Comparison of ENCODE assay signal across 8 cellular contexts in the genomic region with DNA sequence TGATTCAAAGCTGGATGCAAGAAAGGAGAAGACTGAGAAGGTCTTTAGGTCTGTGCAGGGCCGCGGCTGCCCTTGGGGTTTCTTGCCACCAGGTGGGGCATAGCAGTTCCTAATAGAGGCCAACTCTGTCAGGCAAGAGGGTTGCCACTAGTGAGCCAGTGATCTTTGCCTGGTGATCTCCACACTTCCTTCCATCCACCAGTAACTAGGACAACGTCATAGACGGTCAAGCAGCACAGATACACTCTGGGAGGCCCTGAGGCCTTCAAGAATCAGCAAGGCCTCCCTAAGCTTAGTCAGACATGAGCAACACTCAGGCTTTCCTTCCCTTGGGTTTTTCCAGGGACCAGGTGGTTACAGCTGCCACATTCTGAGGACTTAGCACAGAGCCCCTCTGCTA. TPM values are rescaled to one million over a fixed set of nuclear protein-coding genes. Genes with fewer than 3 reads are reported as not detected.
DNase-seq lines count a peak whose midpoint lies in the region; ATAC-seq, FAIRE-seq and TF ChIP-seq lines count a peak whose summit lies in the region.

No MANE protein-coding gene starts in this region.

- peak; percentile 59 for ATAC-seq in WTC11
- ATAC-seq in GM21360 (IDR thresholded peaks at IDR 0.05; ENCODE audit: unreplicated experiment), result no peak

- CTCF ChIA-PET in MCF 10A (lab: Yijun Ruan, JAX) (interaction anchor here (0.7 to 1.5 kb wide), 5 partner anchors 8 to 90 kb away, joined by 3 to 5 read pairs (median 3); no protein-coding TSS in a partner anchor), WTC11 (lab: Charles Lee) (interaction anchor here (0.5 to 4.1 kb wide), 17 partner anchors 20 to 805 kb away, joined by 3 to 20 read pairs (median 4); a partner anchor contains a TSS)

- TF ChIP-seq POLR2A in breast epithelium (IDR thresholded peaks at IDR 0.05), result no peak

- TF ChIP-seq CTCF in MCF 10A (IDR thresholded peaks at IDR 0.05; ENCODE audit: unreplicated experiment) (peak; percentile 34), breast epithelium (IDR thresholded peaks at IDR 0.05) (no peak), WTC11 (IDR thresholded peaks at IDR 0.05) (no peak), choroid plexus epithelial cell (conservative IDR thresholded peaks at IDR 0.05; ENCODE audit: low read depth, low read length) (peak; percentile 19)

- H3K27me3 Mint-ChIP-seq in MCF 10A (ENCODE audit: insufficient read depth, unreplicated experiment) (peaks cover 11% of the 10 kb centered on the region), WTC11 (ENCODE audit: low read depth) (peaks cover 7% of the 10 kb centered on the region; the same call in 1 of the 2 replicates)

- DNase-seq in MCF 10A (ENCODE audit: unreplicated experiment), result peak; percentile 54
- DNase-seq in breast epithelium (ENCODE audit: low spot score in 2 of 2), result no peak
- peak; percentile 55 for DNase-seq in WTC11 (ENCODE audit: low spot score)
- no peak for DNase-seq in choroid plexus epithelial cell (ENCODE audit: low read depth)
- DNase-seq in small intestine, result peak; percentile 43
- no peak for DNase-seq in cerebellar nuclear complex (lab: John Stamatoyannopoulos, UW)
- no peak for DNase-seq in NCI-H128 (lab: John Stamatoyannopoulos, UW; ENCODE audit: unreplicated experiment)

- H3K4me1 Mint-ChIP-seq in MCF 10A (ENCODE audit: insufficient read depth, unreplicated experiment) (peaks cover 10% of the 10 kb centered on the region), WTC11 (peaks cover 59% of the 10 kb centered on the region)

- no peak overlapping the region for H3K27ac ChIP-seq in breast epithelium
- H3K27ac ChIP-seq in small intestine (ENCODE audit: low read depth in 1 of 2, low read length in 1 of 2), result no peak overlapping the region

- no peaks in the 10 kb centered on the region for H3K9me3 Mint-ChIP-seq in MCF 10A (ENCODE audit: unreplicated experiment)
- H3K9me3 Mint-ChIP-seq in WTC11, result no peaks in the 10 kb centered on the region

- 42 to 72% (median 61%) methylated on average over 4 of the region's 4 CpGs for WGBS in small intestine, 3 donors

- intact Hi-C loops in MCF 10A (cut with micrococcal nuclease) (loop anchor here (1.0 kb wide), 1 partner anchor 109 kb away; no protein-coding TSS in a partner anchor), breast epithelium (cut with DNase I; ENCODE audit: low total_unique reads) (no loop called here)

- POLR2A ChIA-PET in MCF 10A (lab: Yijun Ruan, JAX), result interaction anchor here (0.6 to 1.2 kb wide), 2 partner anchors 27 to 29 kb away, joined by 3 to 4 read pairs; no protein-coding TSS in a partner anchor
- POLR2A ChIA-PET in WTC11 (lab: Charles Lee), result no interaction called here

- no TSS peak for BruUV-seq in MCF 10A (replicated peaks; lab: Mats Ljungman, UMichigan)

- H3K4me1 ChIP-seq in breast epithelium (peaks cover 0 to 3% of the 10 kb centered on the region in 2 donors), small intestine (ENCODE audit: control insufficient read depth in 2 of 2, insufficient read depth in 1 of 2, low read depth in 1 of 2, low read length in 1 of 2) (no peaks in the 10 kb centered on the region)

- H3K4me3 ChIP-seq in breast epithelium, result no peak overlapping the region
- no peak overlapping the region for H3K4me3 ChIP-seq in choroid plexus epithelial cell (ENCODE audit: low read depth, low read length)
- H3K4me3 ChIP-seq in small intestine (ENCODE audit: low read depth in 1 of 2, low read length in 2 of 2), result no peak overlapping the region

- H3K36me3 Mint-ChIP-seq in MCF 10A (ENCODE audit: insufficient read depth, unreplicated experiment) (no peaks in the 10 kb centered on the region), WTC11 (no peaks in the 10 kb centered on the region)

- H3K27me3 ChIP-seq in breast epithelium (no peaks in the 10 kb centered on the region), small intestine (ENCODE audit: control insufficient read depth in 2 of 2, insufficient read depth in 2 of 2, low read length in 2 of 2) (no peaks in the 10 kb centered on the region)

- H3K36me3 ChIP-seq in breast epithelium (no peaks in the 10 kb centered on the region), small intestine (ENCODE audit: control insufficient read depth in 2 of 2, insufficient read depth in 2 of 2, low read length in 2 of 2) (no peaks in the 10 kb centered on the region)

- H3K27ac Mint-ChIP-seq in MCF 10A (ENCODE audit: low read depth, unreplicated experiment), result no peak overlapping the region
- H3K27ac Mint-ChIP-seq in WTC11, result no peak overlapping the region

- H3K9me3 ChIP-seq in breast epithelium, result no peaks in the 10 kb centered on the region
- no peaks in the 10 kb centered on the region for H3K9me3 ChIP-seq in small intestine (ENCODE audit: control insufficient read depth, low read depth)

- FAIRE-seq in small intestine (lab: Jason Lieb, UNC), result no peak

- H3K4me3 Mint-ChIP-seq in MCF 10A (ENCODE audit: unreplicated experiment) (no peak overlapping the region), WTC11 (no peak overlapping the region)

TF ChIP-seq in WTC11, 78 proteins besides CTCF, POLR2A, EP300 and RAD21 (continues in another document):
- TF ChIP-seq, protein P1, sequence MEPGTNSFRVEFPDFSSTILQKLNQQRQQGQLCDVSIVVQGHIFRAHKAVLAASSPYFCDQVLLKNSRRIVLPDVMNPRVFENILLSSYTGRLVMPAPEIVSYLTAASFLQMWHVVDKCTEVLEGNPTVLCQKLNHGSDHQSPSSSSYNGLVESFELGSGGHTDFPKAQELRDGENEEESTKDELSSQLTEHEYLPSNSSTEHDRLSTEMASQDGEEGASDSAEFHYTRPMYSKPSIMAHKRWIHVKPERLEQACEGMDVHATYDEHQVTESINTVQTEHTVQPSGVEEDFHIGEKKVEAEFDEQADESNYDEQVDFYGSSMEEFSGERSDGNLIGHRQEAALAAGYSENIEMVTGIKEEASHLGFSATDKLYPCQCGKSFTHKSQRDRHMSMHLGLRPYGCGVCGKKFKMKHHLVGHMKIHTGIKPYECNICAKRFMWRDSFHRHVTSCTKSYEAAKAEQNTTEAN (CRISPR knock-in tag; IDR thresholded peaks at IDR 0.05), result no peak
- no peak for TF ChIP-seq CREB1 (CRISPR knock-in tag; IDR thresholded peaks at IDR 0.05)
- TF ChIP-seq FOXK1 (CRISPR knock-in tag; IDR thresholded peaks at IDR 0.05), result no peak
- TF ChIP-seq, protein P2, sequence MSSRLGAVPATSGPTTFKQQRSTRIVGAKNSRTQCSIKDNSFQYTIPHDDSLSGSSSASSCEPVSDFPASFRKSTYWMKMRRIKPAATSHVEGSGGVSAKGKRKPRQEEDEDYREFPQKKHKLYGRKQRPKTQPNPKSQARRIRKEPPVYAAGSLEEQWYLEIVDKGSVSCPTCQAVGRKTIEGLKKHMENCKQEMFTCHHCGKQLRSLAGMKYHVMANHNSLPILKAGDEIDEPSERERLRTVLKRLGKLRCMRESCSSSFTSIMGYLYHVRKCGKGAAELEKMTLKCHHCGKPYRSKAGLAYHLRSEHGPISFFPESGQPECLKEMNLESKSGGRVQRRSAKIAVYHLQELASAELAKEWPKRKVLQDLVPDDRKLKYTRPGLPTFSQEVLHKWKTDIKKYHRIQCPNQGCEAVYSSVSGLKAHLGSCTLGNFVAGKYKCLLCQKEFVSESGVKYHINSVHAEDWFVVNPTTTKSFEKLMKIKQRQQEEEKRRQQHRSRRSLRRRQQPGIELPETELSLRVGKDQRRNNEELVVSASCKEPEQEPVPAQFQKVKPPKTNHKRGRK (CRISPR knock-in tag; IDR thresholded peaks at IDR 0.05; ENCODE audit: borderline replicate concordance), result no peak
- TF ChIP-seq, protein P3, sequence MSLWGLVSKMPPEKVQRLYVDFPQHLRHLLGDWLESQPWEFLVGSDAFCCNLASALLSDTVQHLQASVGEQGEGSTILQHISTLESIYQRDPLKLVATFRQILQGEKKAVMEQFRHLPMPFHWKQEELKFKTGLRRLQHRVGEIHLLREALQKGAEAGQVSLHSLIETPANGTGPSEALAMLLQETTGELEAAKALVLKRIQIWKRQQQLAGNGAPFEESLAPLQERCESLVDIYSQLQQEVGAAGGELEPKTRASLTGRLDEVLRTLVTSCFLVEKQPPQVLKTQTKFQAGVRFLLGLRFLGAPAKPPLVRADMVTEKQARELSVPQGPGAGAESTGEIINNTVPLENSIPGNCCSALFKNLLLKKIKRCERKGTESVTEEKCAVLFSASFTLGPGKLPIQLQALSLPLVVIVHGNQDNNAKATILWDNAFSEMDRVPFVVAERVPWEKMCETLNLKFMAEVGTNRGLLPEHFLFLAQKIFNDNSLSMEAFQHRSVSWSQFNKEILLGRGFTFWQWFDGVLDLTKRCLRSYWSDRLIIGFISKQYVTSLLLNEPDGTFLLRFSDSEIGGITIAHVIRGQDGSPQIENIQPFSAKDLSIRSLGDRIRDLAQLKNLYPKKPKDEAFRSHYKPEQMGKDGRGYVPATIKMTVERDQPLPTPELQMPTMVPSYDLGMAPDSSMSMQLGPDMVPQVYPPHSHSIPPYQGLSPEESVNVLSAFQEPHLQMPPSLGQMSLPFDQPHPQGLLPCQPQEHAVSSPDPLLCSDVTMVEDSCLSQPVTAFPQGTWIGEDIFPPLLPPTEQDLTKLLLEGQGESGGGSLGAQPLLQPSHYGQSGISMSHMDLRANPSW (CRISPR knock-in tag; conservative IDR thresholded peaks at IDR 0.05; ENCODE audit: low read depth), result no peak
- TF ChIP-seq, protein P4, sequence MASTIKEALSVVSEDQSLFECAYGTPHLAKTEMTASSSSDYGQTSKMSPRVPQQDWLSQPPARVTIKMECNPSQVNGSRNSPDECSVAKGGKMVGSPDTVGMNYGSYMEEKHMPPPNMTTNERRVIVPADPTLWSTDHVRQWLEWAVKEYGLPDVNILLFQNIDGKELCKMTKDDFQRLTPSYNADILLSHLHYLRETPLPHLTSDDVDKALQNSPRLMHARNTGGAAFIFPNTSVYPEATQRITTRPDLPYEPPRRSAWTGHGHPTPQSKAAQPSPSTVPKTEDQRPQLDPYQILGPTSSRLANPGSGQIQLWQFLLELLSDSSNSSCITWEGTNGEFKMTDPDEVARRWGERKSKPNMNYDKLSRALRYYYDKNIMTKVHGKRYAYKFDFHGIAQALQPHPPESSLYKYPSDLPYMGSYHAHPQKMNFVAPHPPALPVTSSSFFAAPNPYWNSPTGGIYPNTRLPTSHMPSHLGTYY (CRISPR knock-in tag; IDR thresholded peaks at IDR 0.05), result no peak
- no peak for TF ChIP-seq SMAD4 (CRISPR knock-in tag; IDR thresholded peaks at IDR 0.05)
- TF ChIP-seq, protein P5, sequence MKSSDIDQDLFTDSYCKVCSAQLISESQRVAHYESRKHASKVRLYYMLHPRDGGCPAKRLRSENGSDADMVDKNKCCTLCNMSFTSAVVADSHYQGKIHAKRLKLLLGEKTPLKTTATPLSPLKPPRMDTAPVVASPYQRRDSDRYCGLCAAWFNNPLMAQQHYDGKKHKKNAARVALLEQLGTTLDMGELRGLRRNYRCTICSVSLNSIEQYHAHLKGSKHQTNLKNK (CRISPR knock-in tag; IDR thresholded peaks at IDR 0.05), result no peak
- TF ChIP-seq ZNF671 (CRISPR knock-in tag; IDR thresholded peaks at IDR 0.05), result no peak
- TF ChIP-seq, protein P6, sequence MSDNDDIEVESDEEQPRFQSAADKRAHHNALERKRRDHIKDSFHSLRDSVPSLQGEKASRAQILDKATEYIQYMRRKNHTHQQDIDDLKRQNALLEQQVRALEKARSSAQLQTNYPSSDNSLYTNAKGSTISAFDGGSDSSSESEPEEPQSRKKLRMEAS (CRISPR knock-in tag; IDR thresholded peaks at IDR 0.05), result no peak

RNA-seq across cellular contexts. Expression of a gene that starts 32.9 kb away (rescaled TPM):
- 15.4 and 17.0 TPM in 2 replicates for total RNA-seq in MCF 10A (2022)
- total RNA-seq in breast epithelium, result 10 to 100 TPM; 55.7 to 97.1 (median 59.1) TPM
- total RNA-seq in WTC11 (2021), result 18.5 to 22.1 TPM (median 19.1 TPM) in 3 replicates
- polyA plus RNA-seq in small intestine, result 10 to 100 TPM in 1 of 3 donors, 1 to 10 TPM in 2; 3.5 to 21.8 (median 5.1) TPM

Comparison
In these comparisons a context has a peak if more than half of its experiments do, and no peak if none do; other contexts are left out.
1. DNase-seq: peak in MCF 10A (single experiment), WTC11 (single experiment) and small intestine (single experiment); none in breast epithelium (0 of 2), choroid plexus epithelial cell (single experiment), cerebellar nuclear complex (0 of 2) and NCI-H128 (single experiment).
2. CTCF ChIP-seq: peak in MCF 10A (single experiment) and choroid plexus epithelial cell (single experiment); none in breast epithelium (0 of 3) and WTC11 (single experiment).